In the genomic region with DNA sequence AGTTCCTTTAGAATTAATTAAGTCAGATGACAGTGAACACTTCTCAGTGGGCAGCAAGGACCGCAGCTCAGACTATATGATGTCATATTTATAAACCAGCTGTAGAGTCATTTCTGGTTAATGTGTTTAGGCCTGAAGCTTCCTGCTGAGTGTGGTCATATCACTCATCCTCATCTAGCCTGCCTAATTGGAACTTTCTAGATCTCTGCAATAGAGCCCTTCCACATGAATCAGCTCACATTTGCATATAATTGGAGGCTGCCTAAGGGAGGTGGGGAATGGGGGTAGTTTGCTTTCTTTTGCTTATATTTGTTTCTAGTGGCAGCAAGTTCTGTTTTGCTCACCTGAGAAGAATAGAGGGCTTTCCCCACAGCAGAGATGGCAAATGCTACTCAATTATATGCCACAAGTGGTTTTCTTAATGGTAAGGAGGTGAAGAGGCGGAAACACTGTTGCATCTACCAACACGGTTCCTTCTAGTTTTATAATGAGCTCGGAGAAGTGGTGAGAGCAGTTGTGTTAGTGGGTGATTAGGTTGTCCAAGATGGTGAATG, we compare ENCODE assay signal across 8 cellular contexts.
DNase-seq lines count a peak whose midpoint lies in the region; ATAC-seq and TF ChIP-seq lines count a peak whose summit lies in the region.

No MANE protein-coding gene starts in this region.

- no peak overlapping the region for H3K9ac ChIP-seq in fibroblast of lung (ENCODE audit: insufficient read depth, low read length)

- peaks cover 0 to 19% (median 0%) of the 10 kb centered on the region in 3 donors for H3K36me3 ChIP-seq in Peyer's patch
- no peaks in the 10 kb centered on the region for H3K36me3 ChIP-seq in fibroblast of lung (ENCODE audit: control insufficient read depth, insufficient read depth, low read length)
- H3K36me3 ChIP-seq in WERI-Rb-1: peaks cover 90% of the 10 kb centered on the region
- peaks cover 0 to 3% of the 10 kb centered on the region in 2 donors for H3K36me3 ChIP-seq in aorta (ENCODE audit: control insufficient read depth in 1 of 2, insufficient read depth in 2 of 2, low read length in 1 of 2)

- TF ChIP-seq CTCF in Peyer's patch (IDR thresholded peaks at IDR 0.05) (no peak), fibroblast of lung (conservative IDR thresholded peaks at IDR 0.05 in 1 of 2, IDR thresholded peaks at IDR 0.05 in 1 of 2; ENCODE audit: low read depth in 1 of 2, low read length in 2 of 2) (no peak), WERI-Rb-1 (IDR thresholded peaks at IDR 0.05; ENCODE audit: low read depth, low read length) (no peak)

- H4K20me1 ChIP-seq in fibroblast of lung (ENCODE audit: control insufficient read depth, extremely low read depth, insufficient read depth, low read length): no peaks in the 10 kb centered on the region

- ATAC-seq in GM18498 (IDR thresholded peaks at IDR 0.05; ENCODE audit: unreplicated experiment) (peak; percentile 88), GM21717 (IDR thresholded peaks at IDR 0.05; ENCODE audit: unreplicated experiment) (peak; percentile 79), aorta (ENCODE audit: low FRiP score) (no peak)

- no peak overlapping the region for H3K4me2 ChIP-seq in fibroblast of lung (ENCODE audit: extremely low read depth, insufficient read depth, low read length)

- no peak for DNase-seq in Peyer's patch
- DNase-seq in fibroblast of lung (ENCODE audit: low read depth in 2 of 2): peak; percentile 68 to 94
- no peak for DNase-seq in GF-D8 (lab: John Stamatoyannopoulos, UW)
- DNase-seq in WERI-Rb-1: no peak
- DNase-seq in NCI-H2196 treated with DMSO at 0.1 percent for 48 hours (lab: John Stamatoyannopoulos, UW; ENCODE audit: unreplicated experiment): no peak
- DNase-seq in aorta: no peak

- H3K27me3 ChIP-seq in Peyer's patch (no peaks in the 10 kb centered on the region), fibroblast of lung (ENCODE audit: control insufficient read depth, insufficient read depth, low read length) (no peaks in the 10 kb centered on the region), WERI-Rb-1 (ENCODE audit: insufficient read depth, low read depth, severe bottlenecking) (no peaks in the 10 kb centered on the region), aorta (ENCODE audit: control insufficient read depth in 1 of 2, insufficient read depth in 2 of 2, low read length in 1 of 2) (no peaks in the 10 kb centered on the region)

- no peak for TF ChIP-seq POLR2A in Peyer's patch (IDR thresholded peaks at IDR 0.05)

- no peaks in the 10 kb centered on the region for H3K9me3 ChIP-seq in Peyer's patch
- H3K9me3 ChIP-seq in fibroblast of lung (ENCODE audit: control insufficient read depth, insufficient read depth, low read depth, low read length): no peaks in the 10 kb centered on the region
- no peaks in the 10 kb centered on the region for H3K9me3 ChIP-seq in WERI-Rb-1 (ENCODE audit: severe bottlenecking)
- H3K9me3 ChIP-seq in aorta (ENCODE audit: control insufficient read depth, low read length): no peaks in the 10 kb centered on the region

- WGBS in aorta, 2 donors: 90 to 91% methylated on average over 4 of the region's 4 CpGs

- peaks cover 0 to 34% (median 4%) of the 10 kb centered on the region in 4 donors for H3K4me1 ChIP-seq in Peyer's patch
- H3K4me1 ChIP-seq in fibroblast of lung (ENCODE audit: control insufficient read depth, extremely low read depth, insufficient read depth, low read length): peaks cover 13% of the 10 kb centered on the region
- peaks cover 7 to 10% of the 10 kb centered on the region in 2 donors for H3K4me1 ChIP-seq in aorta (ENCODE audit: control insufficient read depth in 1 of 2, insufficient read depth in 2 of 2, low read length in 2 of 2)

- H3K27ac ChIP-seq in Peyer's patch (peak overlapping the region in 3 of 4 donors; percentile 40 to 51 (median 45)), fibroblast of lung (ENCODE audit: insufficient read depth, low read length) (peak overlapping the region; percentile 54), WERI-Rb-1 (no peak overlapping the region), aorta (ENCODE audit: low read depth in 1 of 2, low read length in 2 of 2) (no peak overlapping the region)

- H3K4me3 ChIP-seq in Peyer's patch (no peak overlapping the region), fibroblast of lung (replicated peaks in 1 of 4; ENCODE audit: control extremely low read depth in 1 of 4, insufficient read depth in 1 of 4, low read depth in 3 of 4, low read length in 4 of 4) (no peak overlapping the region), WERI-Rb-1 (ENCODE audit: low read depth, low read length) (no peak overlapping the region), aorta (ENCODE audit: low read length in 2 of 2) (no peak overlapping the region)

- H2AFZ ChIP-seq in fibroblast of lung (ENCODE audit: low read length): no peak overlapping the region

- H3K79me2 ChIP-seq in fibroblast of lung (ENCODE audit: control insufficient read depth, insufficient read depth, low read length): peaks cover 5% of the 10 kb centered on the region

- intact Hi-C loops in aorta (cut with DNase I): no loop called here

Comparison
In these comparisons a context has a peak if more than half of its experiments do, and no peak if none do; other contexts are left out.
1. DNase-seq: peak in fibroblast of lung (2 of 2); none in Peyer's patch (0 of 3), GF-D8 (single experiment), WERI-Rb-1 (single experiment), NCI-H2196 treated with DMSO at 0.1 percent for 48 hours (single experiment) and aorta (0 of 2).
2. H3K27ac ChIP-seq: peak in Peyer's patch (3 of 4) and fibroblast of lung (single experiment); none in WERI-Rb-1 (single experiment) and aorta (0 of 2).